In genomic region chr12:43797561-43798217, GRCh38 we compare ENCODE assay signal across 1 cellular context.
A peak's percentile ranks its signal among the peaks of the same experiment; 100 is the strongest.
TF ChIP-seq lines count a peak whose summit lies in the region.

No MANE protein-coding gene starts in this region.

TF ChIP-seq in HEK293, 187 proteins besides CTCF, POLR2A, EP300 and RAD21 (continued from another document):
- TF ChIP-seq PRDM6 (tag by site-specific recombination; IDR thresholded peaks at IDR 0.05): peak; percentile 59
- peak; percentile 50; the same call in 1 of the 2 replicates for TF ChIP-seq SP7 (tag by site-specific recombination; IDR thresholded peaks at IDR 0.05)
- peak; percentile 43; the same call in 1 of the 2 replicates for TF ChIP-seq BCL6B (tag by site-specific recombination; IDR thresholded peaks at IDR 0.05)
- no peak for TF ChIP-seq ZNF530 (tag by site-specific recombination; IDR thresholded peaks at IDR 0.05; ENCODE audit: low read depth)
- TF ChIP-seq PRDM2 (tag by site-specific recombination; IDR thresholded peaks at IDR 0.05; ENCODE audit: borderline replicate concordance): no peak
